In genomic region chr7:30789334-30789711, GRCh38 we compare ENCODE assay signal across 12 cellular contexts. TPM values are rescaled to one million over a fixed set of nuclear protein-coding genes. Genes with fewer than 3 reads are reported as not detected.
DNase-seq lines count a peak whose midpoint lies in the region; TF ChIP-seq lines count a peak whose summit lies in the region.
"Had no signal": no experiment of that assay in that cellular context is flagged by ENCODE, and none has a peak within 500 bp of the region (broad histone marks: within the 10 kb centered on the region; RNA-seq: fewer than 3 reads in every experiment).

No MANE protein-coding gene starts in this region.

- no peaks in the 10 kb centered on the region for H3K9me3 Mint-ChIP-seq in chondrocyte (ENCODE audit: low read depth)
- no peaks in the 10 kb centered on the region for H3K9me3 Mint-ChIP-seq in activated T-helper 2 cell treated with anti-CD3 and anti-CD28 coated beads, Interferon-gamma antibody, Interleukin-2, Interleukin-4, amounts not matched to agents 10 μg/mL and 5 μg/mL and 100 μg/mL, durations not matched to agents 14 hours and 24 hours and 36 hours

- no peaks in the 10 kb centered on the region for H3K36me3 ChIP-seq in MG63

- no peak overlapping the region for H3K4me3 ChIP-seq in AG04449 (ENCODE audit: low read depth, low read length)
- no peak overlapping the region for H3K4me3 ChIP-seq in MG63
- H3K4me3 ChIP-seq: right lobe of liver had no signal

- H3K9me3 ChIP-seq in MG63: no peaks in the 10 kb centered on the region
- H3K9me3 ChIP-seq: right lobe of liver had no signal

- peaks cover 26% of the 10 kb centered on the region for H3K36me3 Mint-ChIP-seq in chondrocyte (ENCODE audit: low read depth)
- no peaks in the 10 kb centered on the region for H3K36me3 Mint-ChIP-seq in activated T-helper 2 cell treated with anti-CD3 and anti-CD28 coated beads, Interferon-gamma antibody, Interleukin-2, Interleukin-4, amounts not matched to agents 10 μg/mL and 5 μg/mL and 100 μg/mL, durations not matched to agents 14 hours and 24 hours and 36 hours (ENCODE audit: low read depth)

- no peak overlapping the region for H3K4me3 Mint-ChIP-seq in chondrocyte (ENCODE audit: unreplicated experiment)
- no peak overlapping the region for H3K4me3 Mint-ChIP-seq in activated T-helper 2 cell treated with anti-CD3 and anti-CD28 coated beads, Interferon-gamma antibody, Interleukin-2, Interleukin-4, amounts not matched to agents 10 μg/mL and 5 μg/mL and 100 μg/mL, durations not matched to agents 14 hours and 24 hours and 36 hours (ENCODE audit: low read depth)
- H3K4me3 Mint-ChIP-seq: B cell had no signal

- intact Hi-C loops in activated T-helper 2 cell treated with anti-CD3 and anti-CD28 coated beads, Interferon-gamma antibody, Interleukin-2, Interleukin-4, amounts not matched to agents 10 μg/mL and 5 μg/mL and 100 μg/mL, durations not matched to agents 14 hours and 24 hours and 36 hours (cut with micrococcal nuclease): no loop called here

- H3K27me3 ChIP-seq in MG63: no peaks in the 10 kb centered on the region
- H3K27me3 ChIP-seq: right lobe of liver had no signal

- peaks cover 24% of the 10 kb centered on the region for H3K4me1 Mint-ChIP-seq in chondrocyte (ENCODE audit: low read depth)
- no peaks in the 10 kb centered on the region for H3K4me1 Mint-ChIP-seq in activated T-helper 2 cell treated with anti-CD3 and anti-CD28 coated beads, Interferon-gamma antibody, Interleukin-2, Interleukin-4, amounts not matched to agents 10 μg/mL and 5 μg/mL and 100 μg/mL, durations not matched to agents 14 hours and 24 hours and 36 hours (ENCODE audit: low read depth)
- H3K4me1 Mint-ChIP-seq: B cell had no signal

- TF ChIP-seq CTCF in AG04449 (IDR thresholded peaks at IDR 0.05; ENCODE audit: insufficient read depth, low read length, missing control alignments): no peak
- TF ChIP-seq CTCF in chondrocyte (IDR thresholded peaks at IDR 0.05): no peak

- CTCF ChIA-PET in AG04449 (lab: Yijun Ruan, JAX): interaction anchor here (2.0 kb wide), 1 partner anchor 10 kb away, joined by 4 read pairs; no protein-coding TSS in a partner anchor

- peak overlapping the region; percentile 94 for H3K27ac Mint-ChIP-seq in chondrocyte (ENCODE audit: unreplicated experiment)
- no peak overlapping the region for H3K27ac Mint-ChIP-seq in activated T-helper 2 cell treated with anti-CD3 and anti-CD28 coated beads, Interferon-gamma antibody, Interleukin-2, Interleukin-4, amounts not matched to agents 10 μg/mL and 5 μg/mL and 100 μg/mL, durations not matched to agents 14 hours and 24 hours and 36 hours
- H3K27ac Mint-ChIP-seq: B cell had no signal

- no peaks in the 10 kb centered on the region for H3K27me3 Mint-ChIP-seq in chondrocyte (ENCODE audit: low read depth)
- H3K27me3 Mint-ChIP-seq in activated T-helper 2 cell treated with anti-CD3 and anti-CD28 coated beads, Interferon-gamma antibody, Interleukin-2, Interleukin-4, amounts not matched to agents 10 μg/mL and 5 μg/mL and 100 μg/mL, durations not matched to agents 14 hours and 24 hours and 36 hours (ENCODE audit: low read depth): no peaks in the 10 kb centered on the region
- H3K27me3 Mint-ChIP-seq: B cell had no signal

- DNase-seq in AG04449 (ENCODE audit: low read depth, low spot score) (peak; percentile 70), MG63 (peak; percentile 68), chondrocyte (ENCODE audit: low spot score) (no peak), kidney tubule cell (ENCODE audit: low spot score) (peak; percentile 85), NCI-H1436 (lab: John Stamatoyannopoulos, UW) (no peak), anterior cingulate cortex (lab: John Stamatoyannopoulos, UW) (no peak)
- no peak for DNase-seq in activated T-helper 2 cell treated with anti-CD3 and anti-CD28 coated beads, Interferon-gamma antibody, Interleukin-2, Interleukin-4, amounts not matched to agents 10 μg/mL and 5 μg/mL and 100 μg/mL, durations not matched to agents 14 hours and 24 hours and 36 hours (ENCODE audit: low spot score)
- no peak for DNase-seq in stimulated activated naive CD4-positive, alpha-beta T cell (lab: John Stamatoyannopoulos, UW)
- DNase-seq: left colon, MM.1S, right lobe of liver had no signal

- POLR2A ChIA-PET in AG04449 (lab: Yijun Ruan, JAX): interaction anchor here (0.6 kb wide), 1 partner anchor 18 kb away, joined by 3 read pairs; the partner anchor contains the start of gene MINDY4

RNA-seq across cellular contexts. Expression of gene MINDY4, which starts 18.1 kb away (rescaled TPM):
- total RNA-seq in MG63 (2014; rRNA removed; shearing (Covaris generic); ENCODE audit: low replicate concordance): 1.7 TPM in 1 of 2 replicates, not detected in the other
- total RNA-seq in chondrocyte: 5.3 to 6.3 TPM (median 5.8 TPM) in 3 replicates
- total RNA-seq in activated T-helper 2 cell treated with anti-CD3 and anti-CD28 coated beads, Interferon-gamma antibody, Interleukin-2, Interleukin-4, amounts not matched to agents 10 μg/mL and 5 μg/mL and 100 μg/mL, durations not matched to agents 14 hours and 24 hours and 36 hours: 1.3 and 1.4 TPM in 2 replicates

RNA-seq across cellular contexts. Expression of gene INMT, which starts 37.4 kb away (rescaled TPM):
- 0.03 TPM in 1 of 2 replicates, not detected in the other for total RNA-seq in MG63 (2014; rRNA removed; shearing (Covaris generic); ENCODE audit: low replicate concordance)
- total RNA-seq in chondrocyte: 5.6 to 73.2 TPM (median 70.1 TPM) in 3 replicates
- total RNA-seq in activated T-helper 2 cell treated with anti-CD3 and anti-CD28 coated beads, Interferon-gamma antibody, Interleukin-2, Interleukin-4, amounts not matched to agents 10 μg/mL and 5 μg/mL and 100 μg/mL, durations not matched to agents 14 hours and 24 hours and 36 hours: not detected in 2 replicates

Comparison
In these comparisons a context has a peak if more than half of its experiments do, and no peak if none do; other contexts are left out.
1. DNase-seq: peak in AG04449 (single experiment), MG63 (single experiment) and kidney tubule cell (single experiment); none in chondrocyte (single experiment), activated T-helper 2 cell treated with anti-CD3 and anti-CD28 coated beads, Interferon-gamma antibody, Interleukin-2, Interleukin-4, amounts not matched to agents 10 μg/mL and 5 μg/mL and 100 μg/mL, durations not matched to agents 14 hours and 24 hours and 36 hours (single experiment), stimulated activated naive CD4-positive, alpha-beta T cell (0 of 6), NCI-H1436 (single experiment) and anterior cingulate cortex (0 of 58).